28 cellular contexts compared by ENCODE assay signal in the genomic region with DNA sequence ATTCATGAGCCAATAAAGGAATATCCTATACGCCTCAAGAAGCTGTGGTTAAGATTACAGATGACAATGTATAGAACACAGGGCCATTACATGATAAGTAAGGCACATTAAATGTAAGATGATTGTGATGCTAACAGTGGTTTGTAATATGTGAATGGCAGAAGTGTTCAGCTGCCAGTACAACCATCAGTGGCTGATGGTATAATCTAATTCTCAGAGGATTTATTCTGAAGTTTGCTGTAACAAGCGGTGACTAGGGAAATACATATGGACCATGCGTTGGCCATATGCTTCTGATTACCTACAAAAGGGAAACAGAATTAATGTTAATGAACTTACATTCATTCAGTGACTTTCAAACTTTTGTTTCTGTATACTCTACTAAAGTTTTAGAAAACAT.
"Had no signal": no experiment of that assay in that cellular context is flagged by ENCODE, and none has a peak within 500 bp of the region (broad histone marks: within the 10 kb centered on the region; RNA-seq: fewer than 3 reads in every experiment).

No MANE protein-coding gene starts in this region.

- H3K4me3 Mint-ChIP-seq: mesothelial cell of epicardium; naive B cell; natural killer cell treated with Interleukin-12 subunit alpha and Interleukin-12 subunit beta and Interleukin-15 and Interleukin-18, amount 100 ng/mL, for 72 hours; stimulated activated memory B cell treated with anti-CD40 and anti-IgM and Interleukin-4, amounts not matched to agents 10 μg/mL and 1 μg/mL and 100 μg/mL, for 72 hours; type B pancreatic cell had no signal

- H3K27ac ChIP-seq: coronary artery, esophagus muscularis mucosa, foreskin keratinocyte, gastroesophageal sphincter, heart right ventricle, left lung, psoas muscle, sigmoid colon, testis, tibial artery had no signal

- H3K27ac Mint-ChIP-seq: mesothelial cell of epicardium; naive B cell; natural killer cell treated with Interleukin-12 subunit alpha and Interleukin-12 subunit beta and Interleukin-15 and Interleukin-18, amount 100 ng/mL, for 72 hours; stimulated activated memory B cell treated with anti-CD40 and anti-IgM and Interleukin-4, amounts not matched to agents 10 μg/mL and 1 μg/mL and 100 μg/mL, for 72 hours; type B pancreatic cell had no signal

- H3K36me3 ChIP-seq: esophagus muscularis mucosa, gastroesophageal sphincter, heart right ventricle, left lung, sigmoid colon, tibial artery had no signal

- H3K9me3 ChIP-seq: esophagus muscularis mucosa, gastroesophageal sphincter, heart right ventricle, left lung, mucosa of descending colon, psoas muscle, sigmoid colon, testis, tibial artery had no signal

- H3K27me3 ChIP-seq: esophagus muscularis mucosa, foreskin keratinocyte, gastroesophageal sphincter, heart right ventricle, left lung, sigmoid colon, testis, tibial artery had no signal

- H3K4me3 ChIP-seq: coronary artery, esophagus muscularis mucosa, gastroesophageal sphincter, heart right ventricle, left lung, mucosa of descending colon, psoas muscle, sigmoid colon, testis, tibial artery had no signal

- ATAC-seq: foreskin keratinocyte; gastroesophageal sphincter; heart right ventricle; left cardiac atrium; left lung; mucosa of descending colon; natural killer cell treated with Interleukin-12 subunit alpha and Interleukin-12 subunit beta and Interleukin-15 and Interleukin-18, amount 100 ng/mL, for 72 hours; psoas muscle; right cardiac atrium; stimulated activated memory B cell treated with anti-CD40 and anti-IgM and Interleukin-4, amounts not matched to agents 10 μg/mL and 1 μg/mL and 100 μg/mL, for 72 hours; stimulated activated naive CD8-positive, alpha-beta T cell treated with anti-CD3 and anti-CD28 coated beads, Interleukin-15, Interleukin-2, amounts not matched to agents 100 U/mL and 50 U/mL, for 24 hours had no signal

- H3K4me1 ChIP-seq: esophagus muscularis mucosa, foreskin keratinocyte, gastroesophageal sphincter, heart right ventricle, left lung, psoas muscle, sigmoid colon, testis, tibial artery had no signal

- H3K27me3 Mint-ChIP-seq: naive B cell; natural killer cell treated with Interleukin-12 subunit alpha and Interleukin-12 subunit beta and Interleukin-15 and Interleukin-18, amount 100 ng/mL, for 72 hours; stimulated activated memory B cell treated with anti-CD40 and anti-IgM and Interleukin-4, amounts not matched to agents 10 μg/mL and 1 μg/mL and 100 μg/mL, for 72 hours had no signal

- H3K4me1 Mint-ChIP-seq: mesothelial cell of epicardium; naive B cell; stimulated activated memory B cell treated with anti-CD40 and anti-IgM and Interleukin-4, amounts not matched to agents 10 μg/mL and 1 μg/mL and 100 μg/mL, for 72 hours had no signal

- H3K36me3 Mint-ChIP-seq: mesothelial cell of epicardium; naive B cell; natural killer cell treated with Interleukin-12 subunit alpha and Interleukin-12 subunit beta and Interleukin-15 and Interleukin-18, amount 100 ng/mL, for 72 hours; stimulated activated memory B cell treated with anti-CD40 and anti-IgM and Interleukin-4, amounts not matched to agents 10 μg/mL and 1 μg/mL and 100 μg/mL, for 72 hours; type B pancreatic cell had no signal

- DNase-seq: dermis blood vessel endothelial cell; effector memory CD4-positive, alpha-beta T cell; foreskin keratinocyte; heart right ventricle; hippocampal formation; left cardiac atrium; left lung; mesenchymal stem cell; mucosa of descending colon; naive B cell; nucleus accumbens; posterior cingulate gyrus; psoas muscle; right cardiac atrium; sigmoid colon; stimulated activated CD4-positive, alpha-beta T cell treated with anti-CD3 and anti-CD28 coated beads, Interleukin-2, amount 100 ng/mL, for 24 hours; stimulated activated CD4-positive, alpha-beta T cell treated with anti-CD3 and anti-CD28 coated beads, Interleukin-4, amount 100 ng/mL, for 4 hours; stimulated activated naive CD8-positive, alpha-beta T cell treated with anti-CD3 and anti-CD28 coated beads, Interleukin-15, Interleukin-2, amounts not matched to agents 100 U/mL and 50 U/mL, for 24 hours; substantia nigra; testis; tibial artery had no signal
